22 cellular contexts compared by ENCODE assay signal in genomic region chr10:109887776-109888175, GRCh38.
"Had no signal": no experiment of that assay in that cellular context is flagged by ENCODE, and none has a peak within 500 bp of the region (broad histone marks: within the 10 kb centered on the region; RNA-seq: fewer than 3 reads in every experiment).

No MANE protein-coding gene starts in this region.

- DNase-seq: activated CD4-positive, alpha-beta T cell treated with anti-CD3 and anti-CD28 coated beads, Interleukin-2, amount 50 U/mL, for 4 hours; activated gamma-delta T cell; activated naive CD4-positive, alpha-beta T cell treated with anti-CD3 and anti-CD28 coated beads, Interleukin-2, amount 50 U/mL, for 16 hours; activated T-cell treated with anti-CD3 and anti-CD28 coated beads for 4 hours; anterior cingulate cortex; central memory CD4-positive, alpha-beta T cell; effector memory CD4-positive, alpha-beta T cell; esophagus squamous epithelium; gastrocnemius medialis; hippocampal formation; left ventricle myocardium inferior; occipital lobe; retina; SK-N-SH; stimulated activated CD4-positive, alpha-beta T cell treated with anti-CD3 and anti-CD28 coated beads, Interleukin-4, amount 100 ng/mL, for 24 hours; stimulated activated naive CD8-positive, alpha-beta T cell treated with anti-CD3 and anti-CD28 coated beads, Interleukin-15, Interleukin-2, amounts not matched to agents 100 U/mL and 50 U/mL, for 24 hours; substantia nigra; tibial artery had no signal

- H3K9me3 ChIP-seq: esophagus squamous epithelium, gastrocnemius medialis, left ventricle myocardium inferior, SK-N-SH, tibial artery had no signal

- H3K27ac Mint-ChIP-seq: progenitor cell of endocrine pancreas; T-helper 2 cell treated with Interferon-gamma antibody and Interleukin-4, amounts not matched to agents 5 μg/mL and 100 μg/mL, for 36 hours had no signal

- H3K4me3 Mint-ChIP-seq: brain; natural killer cell treated with Interleukin-12 subunit alpha and Interleukin-12 subunit beta and Interleukin-15 and Interleukin-18, amount 100 ng/mL, for 72 hours; T-helper 2 cell treated with Interferon-gamma antibody and Interleukin-4, amounts not matched to agents 5 μg/mL and 100 μg/mL, for 36 hours had no signal

- ATAC-seq: gastrocnemius medialis; natural killer cell treated with Interleukin-12 subunit alpha and Interleukin-12 subunit beta and Interleukin-15 and Interleukin-18, amount 100 ng/mL, for 72 hours; stimulated activated naive CD8-positive, alpha-beta T cell treated with anti-CD3 and anti-CD28 coated beads, Interleukin-15, Interleukin-2, amounts not matched to agents 100 U/mL and 50 U/mL, for 24 hours had no signal

- H3K9ac ChIP-seq: SK-N-SH had no signal

- H3K27ac ChIP-seq: esophagus squamous epithelium, gastrocnemius medialis, left ventricle myocardium inferior, tibial artery had no signal

- H3K27me3 ChIP-seq: esophagus squamous epithelium, gastrocnemius medialis, tibial artery had no signal

- H3K27me3 Mint-ChIP-seq: brain; natural killer cell treated with Interleukin-12 subunit alpha and Interleukin-12 subunit beta and Interleukin-15 and Interleukin-18, amount 100 ng/mL, for 72 hours; progenitor cell of endocrine pancreas had no signal

- H3K4me3 ChIP-seq: esophagus squamous epithelium, gastrocnemius medialis, left ventricle myocardium inferior, tibial artery had no signal

- H3K4me2 ChIP-seq: SK-N-SH had no signal

- H3K9me3 Mint-ChIP-seq: brain; natural killer cell treated with Interleukin-12 subunit alpha and Interleukin-12 subunit beta and Interleukin-15 and Interleukin-18, amount 100 ng/mL, for 72 hours; T-helper 2 cell treated with Interferon-gamma antibody and Interleukin-4, amounts not matched to agents 5 μg/mL and 100 μg/mL, for 36 hours had no signal
